ENCODE assay signal across 8 cellular contexts in the genomic region with DNA sequence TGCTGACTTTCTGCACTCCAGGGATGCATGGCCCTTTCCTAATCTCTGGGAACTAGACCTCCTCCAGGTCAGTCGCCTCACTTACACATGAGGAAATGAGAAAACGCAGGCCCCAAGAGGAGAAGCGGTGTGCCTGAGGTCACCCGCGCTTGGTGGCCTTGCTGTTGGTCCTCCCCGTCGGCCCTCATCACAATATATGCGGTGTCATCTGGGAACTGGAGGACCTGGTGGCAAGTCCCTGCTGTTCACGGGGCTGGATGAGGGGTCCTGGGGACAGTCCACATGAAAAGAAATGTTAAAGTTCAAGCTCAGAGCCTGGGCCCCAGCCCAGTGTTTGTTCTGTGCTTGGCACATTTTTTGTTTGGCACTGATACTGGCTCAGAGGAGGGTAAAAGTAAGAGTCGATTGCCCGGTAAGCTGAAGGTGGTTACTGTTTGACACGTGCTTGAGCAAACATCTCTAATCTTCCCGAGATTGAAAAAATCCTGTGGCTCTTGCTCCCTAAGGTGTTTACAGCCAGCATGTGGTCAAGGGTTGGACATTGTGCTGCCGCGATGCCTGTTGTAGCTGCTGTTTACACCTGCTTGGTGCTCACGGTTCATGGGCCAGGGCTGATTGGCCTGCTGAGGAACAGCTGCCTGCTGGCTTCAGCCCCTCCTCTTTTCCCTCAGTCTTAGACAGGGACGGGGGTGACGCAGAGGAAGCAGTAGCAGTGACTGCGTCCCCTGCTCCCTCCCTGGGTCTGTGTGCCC. TPM values are rescaled to one million over a fixed set of nuclear protein-coding genes. Genes with fewer than 3 reads are reported as not detected.
DNase-seq lines count a peak whose midpoint lies in the region; ATAC-seq and TF ChIP-seq lines count a peak whose summit lies in the region.

No MANE protein-coding gene starts in this region.

- no peak overlapping the region for H3K27ac ChIP-seq in GM23338 (ENCODE audit: low read depth)
- peak overlapping the region; percentile 48 to 96 (median 75) for H3K27ac ChIP-seq in heart right ventricle
- peak overlapping the region; percentile 41 to 43 for H3K27ac ChIP-seq in prostate gland

- H4K20me1 ChIP-seq in GM23338 (replicated peaks; ENCODE audit: insufficient read depth) = peaks cover 8% of the 10 kb centered on the region; the same call in 1 of the 2 replicates

- intact Hi-C loops in heart right ventricle (cut with DNase I) = loop anchor here in 1 of 10 donors (5.0 kb wide), 1 partner anchor 47 kb away; no protein-coding TSS in a partner anchor
- intact Hi-C loops in prostate gland (cut with DNase I) = loop anchor here (10.0 kb wide), 1 partner anchor 370 kb away; a partner anchor contains a TSS

- 0 out of 2 replicates have a peak, but pooled peaks cover 4% of the 10 kb centered on the region for H3K27me3 ChIP-seq in GM23338 (ENCODE audit: insufficient read depth)
- no peaks in the 10 kb centered on the region for H3K27me3 ChIP-seq in heart right ventricle
- no peaks in the 10 kb centered on the region for H3K27me3 ChIP-seq in prostate gland (replicated peaks; ENCODE audit: insufficient read depth)

- H3K9me3 ChIP-seq in heart right ventricle (peaks cover 0 to 10% (median 0%) of the 10 kb centered on the region in 11 donors), prostate gland (no peaks in the 10 kb centered on the region)

- no peak overlapping the region for H3K27ac Mint-ChIP-seq in GM23338

- 38 to 41% methylated on average over 19 of the region's 19 CpGs for WGBS in heart right ventricle, 2 donors
- WGBS in prostate gland = 49% methylated on average over 19 of the region's 19 CpGs

- no peak overlapping the region; the same call in 1 of the 2 replicates for H3K4me2 ChIP-seq in GM23338

- peak; percentile 41 for DNase-seq in GM23338 (ENCODE audit: low spot score)
- DNase-seq in NCI-H345 (lab: John Stamatoyannopoulos, UW) = peak; percentile 84
- DNase-seq in heart right ventricle = no peak
- DNase-seq in prostate gland (ENCODE audit: low spot score) = peak; percentile 22
- no peak for DNase-seq in stimulated activated CD4-positive, alpha-beta T cell treated with anti-CD3 and anti-CD28 coated beads, Interleukin-15, amount 100 ng/mL, for 24 hours

- peaks cover 18% of the 10 kb centered on the region for H3K27me3 Mint-ChIP-seq in GM23338 (ENCODE audit: insufficient read depth, low read depth, poor library complexity)

- H3K36me3 ChIP-seq in GM23338 (ENCODE audit: insufficient read depth) = no peaks in the 10 kb centered on the region
- peaks cover 0 to 10% (median 0%) of the 10 kb centered on the region in 9 donors for H3K36me3 ChIP-seq in heart right ventricle
- H3K36me3 ChIP-seq in prostate gland = no peaks in the 10 kb centered on the region

- H3K36me3 Mint-ChIP-seq in GM23338 (ENCODE audit: low read depth) = peaks cover 7% of the 10 kb centered on the region

- no peaks in the 10 kb centered on the region for H3K9me2 ChIP-seq in GM23338 (ENCODE audit: insufficient read depth)

- H3K4me3 ChIP-seq in GM23338 (no peak overlapping the region), heart right ventricle (no peak overlapping the region), prostate gland (no peak overlapping the region)

- H3K9me3 Mint-ChIP-seq in GM23338 = peaks cover 5% of the 10 kb centered on the region; the same call in 2 of the 3 replicates

- no peak overlapping the region for H3K4me3 Mint-ChIP-seq in GM23338

- peaks cover 51% of the 10 kb centered on the region for H3K4me1 Mint-ChIP-seq in GM23338

- ATAC-seq in GM23338 = peak; percentile 75
- ATAC-seq in heart right ventricle = peak in 7 of 8 donors; percentile 14 to 59 (median 51)
- no peak for ATAC-seq in GM19463 (IDR thresholded peaks at IDR 0.05; ENCODE audit: unreplicated experiment)
- ATAC-seq in GM21529 (IDR thresholded peaks at IDR 0.05; ENCODE audit: unreplicated experiment) = no peak
- no peak for ATAC-seq in GM19023 (IDR thresholded peaks at IDR 0.05; ENCODE audit: unreplicated experiment)

- no peak overlapping the region for H2AFZ ChIP-seq in GM23338

- H3K79me2 ChIP-seq in GM23338 (replicated peaks; ENCODE audit: insufficient read depth) = peaks cover 83% of the 10 kb centered on the region

- TF ChIP-seq POLR2A in prostate gland (IDR thresholded peaks at IDR 0.05) = no peak

- no peaks in the 10 kb centered on the region for H3F3A ChIP-seq in GM23338 (replicated peaks; ENCODE audit: low read depth)

- no peak for TF ChIP-seq CTCF in GM23338 (conservative IDR thresholded peaks at IDR 0.05; ENCODE audit: low read depth in 2 of 2)
- TF ChIP-seq CTCF in heart right ventricle (IDR thresholded peaks at IDR 0.05) = no peak
- no peak for TF ChIP-seq CTCF in prostate gland (IDR thresholded peaks at IDR 0.05)

- peaks cover 28% of the 10 kb centered on the region for H3K4me1 ChIP-seq in GM23338 (ENCODE audit: insufficient read depth)
- H3K4me1 ChIP-seq in heart right ventricle = peaks cover 11 to 82% (median 71%) of the 10 kb centered on the region in 9 donors
- H3K4me1 ChIP-seq in prostate gland (replicated peaks) = peaks cover 5% of the 10 kb centered on the region

TF ChIP-seq in GM23338, 12 proteins besides CTCF, POLR2A, EP300 and RAD21 (continues in another document):
- TF ChIP-seq JUNB (IDR thresholded peaks at IDR 0.05; ENCODE audit: unreplicated experiment) (no peak), NANOG (IDR thresholded peaks at IDR 0.05; ENCODE audit: borderline replicate concordance) (no peak), ZNF114 (CRISPR knock-in tag; IDR thresholded peaks at IDR 0.05) (no peak)
- TF ChIP-seq, protein P1, sequence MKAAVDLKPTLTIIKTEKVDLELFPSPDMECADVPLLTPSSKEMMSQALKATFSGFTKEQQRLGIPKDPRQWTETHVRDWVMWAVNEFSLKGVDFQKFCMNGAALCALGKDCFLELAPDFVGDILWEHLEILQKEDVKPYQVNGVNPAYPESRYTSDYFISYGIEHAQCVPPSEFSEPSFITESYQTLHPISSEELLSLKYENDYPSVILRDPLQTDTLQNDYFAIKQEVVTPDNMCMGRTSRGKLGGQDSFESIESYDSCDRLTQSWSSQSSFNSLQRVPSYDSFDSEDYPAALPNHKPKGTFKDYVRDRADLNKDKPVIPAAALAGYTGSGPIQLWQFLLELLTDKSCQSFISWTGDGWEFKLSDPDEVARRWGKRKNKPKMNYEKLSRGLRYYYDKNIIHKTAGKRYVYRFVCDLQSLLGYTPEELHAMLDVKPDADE (IDR thresholded peaks at IDR 0.05) = no peak
- TF ChIP-seq, protein P2, sequence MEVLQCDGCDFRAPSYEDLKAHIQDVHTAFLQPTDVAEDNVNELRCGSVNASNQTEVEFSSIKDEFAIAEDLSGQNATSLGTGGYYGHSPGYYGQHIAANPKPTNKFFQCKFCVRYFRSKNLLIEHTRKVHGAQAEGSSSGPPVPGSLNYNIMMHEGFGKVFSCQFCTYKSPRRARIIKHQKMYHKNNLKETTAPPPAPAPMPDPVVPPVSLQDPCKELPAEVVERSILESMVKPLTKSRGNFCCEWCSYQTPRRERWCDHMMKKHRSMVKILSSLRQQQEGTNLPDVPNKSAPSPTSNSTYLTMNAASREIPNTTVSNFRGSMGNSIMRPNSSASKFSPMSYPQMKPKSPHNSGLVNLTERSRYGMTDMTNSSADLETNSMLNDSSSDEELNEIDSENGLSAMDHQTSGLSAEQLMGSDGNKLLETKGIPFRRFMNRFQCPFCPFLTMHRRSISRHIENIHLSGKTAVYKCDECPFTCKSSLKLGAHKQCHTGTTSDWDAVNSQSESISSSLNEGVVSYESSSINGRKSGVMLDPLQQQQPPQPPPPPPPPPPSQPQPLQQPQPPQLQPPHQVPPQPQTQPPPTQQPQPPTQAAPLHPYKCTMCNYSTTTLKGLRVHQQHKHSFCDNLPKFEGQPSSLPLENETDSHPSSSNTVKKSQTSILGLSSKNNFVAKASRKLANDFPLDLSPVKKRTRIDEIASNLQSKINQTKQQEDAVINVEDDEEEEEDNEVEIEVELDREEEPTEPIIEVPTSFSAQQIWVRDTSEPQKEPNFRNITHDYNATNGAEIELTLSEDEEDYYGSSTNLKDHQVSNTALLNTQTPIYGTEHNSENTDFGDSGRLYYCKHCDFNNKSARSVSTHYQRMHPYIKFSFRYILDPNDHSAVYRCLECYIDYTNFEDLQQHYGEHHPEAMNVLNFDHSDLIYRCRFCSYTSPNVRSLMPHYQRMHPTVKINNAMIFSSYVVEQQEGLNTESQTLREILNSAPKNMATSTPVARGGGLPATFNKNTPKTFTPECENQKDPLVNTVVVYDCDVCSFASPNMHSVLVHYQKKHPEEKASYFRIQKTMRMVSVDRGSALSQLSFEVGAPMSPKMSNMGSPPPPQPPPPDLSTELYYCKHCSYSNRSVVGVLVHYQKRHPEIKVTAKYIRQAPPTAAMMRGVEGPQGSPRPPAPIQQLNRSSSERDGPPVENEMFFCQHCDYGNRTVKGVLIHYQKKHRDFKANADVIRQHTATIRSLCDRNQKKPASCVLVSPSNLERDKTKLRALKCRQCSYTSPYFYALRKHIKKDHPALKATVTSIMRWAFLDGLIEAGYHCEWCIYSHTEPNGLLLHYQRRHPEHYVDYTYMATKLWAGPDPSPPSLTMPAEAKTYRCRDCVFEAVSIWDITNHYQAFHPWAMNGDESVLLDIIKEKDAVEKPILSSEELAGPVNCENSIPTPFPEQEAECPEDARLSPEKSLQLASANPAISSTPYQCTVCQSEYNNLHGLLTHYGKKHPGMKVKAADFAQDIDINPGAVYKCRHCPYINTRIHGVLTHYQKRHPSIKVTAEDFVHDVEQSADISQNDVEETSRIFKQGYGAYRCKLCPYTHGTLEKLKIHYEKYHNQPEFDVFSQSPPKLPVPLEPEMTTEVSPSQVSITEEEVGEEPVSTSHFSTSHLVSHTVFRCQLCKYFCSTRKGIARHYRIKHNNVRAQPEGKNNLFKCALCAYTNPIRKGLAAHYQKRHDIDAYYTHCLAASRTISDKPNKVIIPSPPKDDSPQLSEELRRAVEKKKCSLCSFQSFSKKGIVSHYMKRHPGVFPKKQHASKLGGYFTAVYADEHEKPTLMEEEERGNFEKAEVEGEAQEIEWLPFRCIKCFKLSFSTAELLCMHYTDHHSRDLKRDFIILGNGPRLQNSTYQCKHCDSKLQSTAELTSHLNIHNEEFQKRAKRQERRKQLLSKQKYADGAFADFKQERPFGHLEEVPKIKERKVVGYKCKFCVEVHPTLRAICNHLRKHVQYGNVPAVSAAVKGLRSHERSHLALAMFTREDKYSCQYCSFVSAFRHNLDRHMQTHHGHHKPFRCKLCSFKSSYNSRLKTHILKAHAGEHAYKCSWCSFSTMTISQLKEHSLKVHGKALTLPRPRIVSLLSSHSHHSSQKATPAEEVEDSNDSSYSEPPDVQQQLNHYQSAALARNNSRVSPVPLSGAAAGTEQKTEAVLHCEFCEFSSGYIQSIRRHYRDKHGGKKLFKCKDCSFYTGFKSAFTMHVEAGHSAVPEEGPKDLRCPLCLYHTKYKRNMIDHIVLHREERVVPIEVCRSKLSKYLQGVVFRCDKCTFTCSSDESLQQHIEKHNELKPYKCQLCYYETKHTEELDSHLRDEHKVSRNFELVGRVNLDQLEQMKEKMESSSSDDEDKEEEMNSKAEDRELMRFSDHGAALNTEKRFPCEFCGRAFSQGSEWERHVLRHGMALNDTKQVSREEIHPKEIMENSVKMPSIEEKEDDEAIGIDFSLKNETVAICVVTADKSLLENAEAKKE (CRISPR knock-in tag; IDR thresholded peaks at IDR 0.05) = no peak

RNA-seq across cellular contexts. Expression of a gene that starts 5.2 kb away (rescaled TPM):
- 37.4 TPM in 2 replicates for total RNA-seq in GM23338 (2014; rRNA removed; shearing (Covaris generic))
- polyA plus RNA-seq in GM23338 (2016; fragmentation: Nextera tagmentation; extraction: Ambion mirVana) = 25.2 and 28.5 TPM in 2 replicates
- total RNA-seq in heart right ventricle = 100 to 1,000 TPM; 167 to 495 (median 266) TPM
- polyA plus RNA-seq in heart right ventricle = 100 to 1,000 TPM; 136 to 242 TPM
- 10 to 100 TPM; 61.8 to 66.1 TPM for total RNA-seq in prostate gland

Comparison
In these comparisons a context has a peak if more than half of its experiments do, and no peak if none do; other contexts are left out.
1. ATAC-seq: peak in GM23338 (single experiment) and heart right ventricle (7 of 8); none in GM19463 (single experiment), GM21529 (single experiment) and GM19023 (single experiment).
2. DNase-seq: peak in GM23338 (single experiment), NCI-H345 (single experiment) and prostate gland (single experiment); none in heart right ventricle (0 of 2) and stimulated activated CD4-positive, alpha-beta T cell treated with anti-CD3 and anti-CD28 coated beads, Interleukin-15, amount 100 ng/mL, for 24 hours (single experiment).